Comparison of ENCODE assay signal across 14 cellular contexts in genomic region chr22:48152916-48153315, GRCh38.
"Had no signal": no experiment of that assay in that cellular context is flagged by ENCODE, and none has a peak within 500 bp of the region (broad histone marks: within the 10 kb centered on the region; RNA-seq: fewer than 3 reads in every experiment).

No MANE protein-coding gene starts in this region.

- H3K4me3 ChIP-seq: MG63 had no signal

- H3K9me3 ChIP-seq: MG63 had no signal

- DNase-seq: Kasumi-1, MG63, MM.1S, NCI-H1048, NCI-H1417 treated with DMSO at 0.1 percent for 48 hours, NCI-H1436, NCI-H1436 treated with DMSO at 0.1 percent for 48 hours, NCI-H146, NCI-H187 treated with DMSO at 0.1 percent for 48 hours, NCI-H1930, NCI-H2081 treated with DMSO at 0.1 percent for 48 hours, NCI-H2107, NCI-H2227 treated with DMSO at 0.1 percent for 48 hours, NCI-H226 had no signal

- H3K36me3 ChIP-seq: MG63 had no signal

- H3K27me3 ChIP-seq: MG63 had no signal
